Comparison of ENCODE assay signal across 15 cellular contexts in the genomic region with DNA sequence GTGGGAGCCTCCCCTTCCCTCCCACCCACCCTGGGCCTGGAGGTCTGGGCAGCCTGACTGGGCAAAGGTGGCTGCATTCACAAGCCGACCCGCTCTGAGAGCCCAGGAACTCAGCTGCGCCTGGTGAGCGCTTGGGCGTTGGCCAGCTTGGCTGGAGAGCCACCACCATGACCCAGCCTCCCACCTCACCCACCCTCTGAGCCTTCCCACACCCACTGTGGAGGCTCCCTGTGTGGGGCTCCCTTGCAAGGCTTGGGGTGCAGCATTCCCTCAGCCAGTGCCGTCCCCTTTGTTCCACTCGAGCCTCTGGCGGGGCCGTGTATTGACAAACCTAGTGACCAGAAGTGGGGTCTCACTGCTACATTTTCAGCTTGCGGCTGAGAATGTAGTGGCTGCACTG. TPM values are rescaled to one million over a fixed set of nuclear protein-coding genes. Genes with fewer than 3 reads are reported as not detected.
A peak's percentile ranks its signal among the peaks of the same experiment; 100 is the strongest.
DNase-seq lines count a peak whose midpoint lies in the region; ATAC-seq and TF ChIP-seq lines count a peak whose summit lies in the region.
"Had no signal": no experiment of that assay in that cellular context is flagged by ENCODE, and none has a peak within 500 bp of the region (broad histone marks: within the 10 kb centered on the region; RNA-seq: fewer than 3 reads in every experiment).

No MANE protein-coding gene starts in this region.

- peaks cover 5 to 28% (median 22%) of the 10 kb centered on the region in 9 donors for H3K4me1 ChIP-seq in heart right ventricle
- H3K4me1 ChIP-seq in right atrium auricular region: peaks cover 0 to 19% of the 10 kb centered on the region in 2 donors
- H3K4me1 ChIP-seq in Caco-2: no peaks in the 10 kb centered on the region

- H3K27me3 ChIP-seq in heart right ventricle (no peaks in the 10 kb centered on the region), brain microvascular endothelial cell (replicated peaks) (no peaks in the 10 kb centered on the region), right atrium auricular region (no peaks in the 10 kb centered on the region), Caco-2 (replicated peaks; ENCODE audit: control insufficient read depth, insufficient read depth, low read length) (no peaks in the 10 kb centered on the region)

- no peak overlapping the region for H3K27ac Mint-ChIP-seq in Caco-2 (ENCODE audit: unreplicated experiment)

- H3K4me3 ChIP-seq in heart right ventricle (no peak overlapping the region), brain microvascular endothelial cell (ENCODE audit: low read depth, low read length) (no peak overlapping the region), right atrium auricular region (no peak overlapping the region), Caco-2 (ENCODE audit: low read depth, low read length) (no peak overlapping the region)

- CTCF ChIA-PET in Caco-2 (lab: Charles Lee): no interaction called here

- intact Hi-C loops in heart right ventricle (cut with DNase I): no loop called here
- intact Hi-C loops in left cardiac atrium (cut with DNase I): no loop called here
- intact Hi-C loops in Caco-2 (cut with micrococcal nuclease; ENCODE audit: unreplicated experiment): no loop called here

- in situ Hi-C loops in brain microvascular endothelial cell (cut with HindIII; ENCODE audit: low pct_ligation_motif_present, low sequenced_read_pairs): no loop called here

- no peaks in the 10 kb centered on the region for H3K27me3 Mint-ChIP-seq in Caco-2 (ENCODE audit: insufficient read depth, unreplicated experiment)

- TF ChIP-seq CTCF in heart right ventricle (IDR thresholded peaks at IDR 0.05): no peak
- TF ChIP-seq CTCF in brain microvascular endothelial cell (IDR thresholded peaks at IDR 0.05; ENCODE audit: low read depth, low read length, missing control alignments): no peak
- TF ChIP-seq CTCF in right atrium auricular region (IDR thresholded peaks at IDR 0.05): no peak
- no peak for TF ChIP-seq CTCF in Caco-2 (IDR thresholded peaks at IDR 0.05; ENCODE audit: insufficient read depth in 1 of 2, low read depth in 1 of 2, low read length in 1 of 2, severe bottlenecking in 1 of 2, unreplicated experiment in 1 of 2)

- H3K9me3 ChIP-seq in heart right ventricle: no peaks in the 10 kb centered on the region
- no peaks in the 10 kb centered on the region for H3K9me3 ChIP-seq in right atrium auricular region
- H3K9me3 ChIP-seq in Caco-2: no peaks in the 10 kb centered on the region

- POLR2A ChIA-PET in Caco-2 (lab: Charles Lee): no interaction called here

- WGBS in heart right ventricle, 2 donors: 70 to 76% methylated on average over 10 of the region's 10 CpGs

- no peaks in the 10 kb centered on the region for H3K4me1 Mint-ChIP-seq in Caco-2 (ENCODE audit: low read depth, unreplicated experiment)

- ATAC-seq in heart right ventricle (peak in 5 of 8 donors; percentile 3 to 22 (median 20)), left cardiac atrium (no peak), GM18873 (IDR thresholded peaks at IDR 0.05; ENCODE audit: low FRiP score, unreplicated experiment) (no peak)

- BruUV-seq in Caco-2 (replicated peaks; lab: Mats Ljungman, UMichigan): no TSS peak

- H3K36me3 Mint-ChIP-seq in Caco-2 (ENCODE audit: insufficient read depth, unreplicated experiment): peaks cover 97% of the 10 kb centered on the region

- no peak overlapping the region for H3K4me3 Mint-ChIP-seq in Caco-2 (ENCODE audit: unreplicated experiment)

- H3K27ac ChIP-seq in heart right ventricle (peak overlapping the region in 6 of 10 donors; percentile 10 to 64 (median 46)), brain microvascular endothelial cell (peak overlapping the region; percentile 41), right atrium auricular region (peak overlapping the region; percentile 51 to 77)
- H3K27ac ChIP-seq: C4-2B had no signal

- H3K36me3 ChIP-seq in heart right ventricle: peaks cover 5 to 100% (median 63%) of the 10 kb centered on the region in 9 donors
- peaks cover 87% of the 10 kb centered on the region for H3K36me3 ChIP-seq in brain microvascular endothelial cell (replicated peaks)
- H3K36me3 ChIP-seq in right atrium auricular region: peaks cover 98% of the 10 kb centered on the region
- peaks cover 9% of the 10 kb centered on the region for H3K36me3 ChIP-seq in Caco-2 (ENCODE audit: control insufficient read depth, insufficient read depth, low read length)

- DNase-seq in heart right ventricle (no peak), left cardiac atrium (no peak), brain microvascular endothelial cell (no peak), right atrium auricular region (ENCODE audit: low spot score) (no peak), cerebellar nuclear complex (lab: John Stamatoyannopoulos, UW) (no peak), Caco-2 (no peak), COLO668 (lab: John Stamatoyannopoulos, UW; ENCODE audit: unreplicated experiment) (no peak)
- DNase-seq: DMS79, H7, KG1, NCI-H1092, NCI-H2227 treated with DMSO at 0.1 percent for 48 hours, NCI-H526 had no signal

- no peaks in the 10 kb centered on the region for H3K9me3 Mint-ChIP-seq in Caco-2 (ENCODE audit: unreplicated experiment)

RNA-seq across cellular contexts. Expression of a gene that starts 15.0 kb away (rescaled TPM):
- total RNA-seq in heart right ventricle (10 to 100 TPM; 24.3 to 33.1 (median 26.5) TPM), left cardiac atrium (10 to 100 TPM; 24.7 to 28.2 TPM), right atrium auricular region (10 to 100 TPM; 15.2 to 15.8 TPM), Caco-2 (2022) (32.2 and 43.4 TPM in 2 replicates)
- 10 to 100 TPM; 43.6 to 92.3 TPM for polyA plus RNA-seq in heart right ventricle

RNA-seq across cellular contexts. Expression of a gene that starts 31.7 kb away (rescaled TPM):
- 100 to 1,000 TPM; 118 to 206 (median 135) TPM for total RNA-seq in heart right ventricle
- 100 to 1,000 TPM in 1 of 2 donors, 10 to 100 TPM in 1; 78.9 to 110 TPM for polyA plus RNA-seq in heart right ventricle
- total RNA-seq in left cardiac atrium: 100 to 1,000 TPM; 125 to 186 TPM
- total RNA-seq in right atrium auricular region: 100 to 1,000 TPM; 111 to 144 TPM
- total RNA-seq in Caco-2 (2022): 137 and 138 TPM in 2 replicates

RNA-seq across cellular contexts. Expression of a gene that starts 32.0 kb away (rescaled TPM):
- 100 to 1,000 TPM; 102 to 129 (median 112) TPM for total RNA-seq in heart right ventricle
- polyA plus RNA-seq in heart right ventricle: 10 to 100 TPM; 68.1 to 90.3 TPM
- 100 to 1,000 TPM; 108 to 144 TPM for total RNA-seq in left cardiac atrium
- 10 to 100 TPM; 59.2 to 75.1 TPM for total RNA-seq in right atrium auricular region
- total RNA-seq in Caco-2 (2022): 399 and 401 TPM in 2 replicates

Comparison
In these comparisons a context has a peak if more than half of its experiments do, and no peak if none do; other contexts are left out.
1. ATAC-seq: peak in heart right ventricle (5 of 8); none in left cardiac atrium (0 of 2) and GM18873 (single experiment).
2. Peak in every context shown above with its lines, with median percentiles within 50 percentile points of each other: H3K27ac ChIP-seq.